In genomic region chr2:12719400-12720104, GRCh38 we compare ENCODE assay signal across 8 cellular contexts. TPM values are rescaled to one million over a fixed set of nuclear protein-coding genes. Genes with fewer than 3 reads are reported as not detected.
DNase-seq lines count a peak whose midpoint lies in the region; ATAC-seq and TF ChIP-seq lines count a peak whose summit lies in the region.

No MANE protein-coding gene starts in this region.

- intact Hi-C loops in CD4-positive, alpha-beta memory T cell (cut with micrococcal nuclease) = loop anchor here (1.0 to 10.0 kb wide), 7 partner anchors 9 to 1905 kb away; partner anchors contain the start of gene PDIA6

- no peak overlapping the region for H2AFZ ChIP-seq in OCI-LY1 (ENCODE audit: low read length)

- H3K4me2 ChIP-seq in OCI-LY1 (ENCODE audit: low read length) = peak overlapping the region; percentile 88

- peaks cover 0 to 2% of the 10 kb centered on the region in 2 donors for H3K27me3 Mint-ChIP-seq in CD4-positive, alpha-beta memory T cell
- H3K27me3 Mint-ChIP-seq in neural crest cell (ENCODE audit: low read depth) = no peaks in the 10 kb centered on the region

- CTCF ChIA-PET in CD4-positive, alpha-beta memory T cell (lab: Charles Lee; ENCODE audit: partially characterized antibody) = interaction anchor here (0.7 to 9.8 kb wide), 5 partner anchors 9 to 289 kb away, joined by 3 to 237 read pairs (median 12); no protein-coding TSS in a partner anchor

- POLR2A ChIA-PET in CD4-positive, alpha-beta memory T cell (lab: Charles Lee; ENCODE audit: partially characterized antibody) = interaction anchor here (0.7 to 3.2 kb wide), 6 partner anchors 10 to 211 kb away, joined by 3 to 31 read pairs (median 20); no protein-coding TSS in a partner anchor

- H3K4me1 Mint-ChIP-seq in CD4-positive, alpha-beta memory T cell = peaks cover 40 to 86% (median 57%) of the 10 kb centered on the region in 4 donors
- peaks cover 68% of the 10 kb centered on the region for H3K4me1 Mint-ChIP-seq in neural crest cell

- ATAC-seq in HG03039 (IDR thresholded peaks at IDR 0.05; ENCODE audit: unreplicated experiment) (no peak), GM18520 (IDR thresholded peaks at IDR 0.05; ENCODE audit: unreplicated experiment) (no peak)

- no peak for TF ChIP-seq CTCF in OCI-LY1 (IDR thresholded peaks at IDR 0.05; ENCODE audit: low read length)
- no peak for TF ChIP-seq CTCF in neural crest cell (conservative IDR thresholded peaks at IDR 0.05)

- no peaks in the 10 kb centered on the region for H3K9me3 ChIP-seq in CD4-positive, alpha-beta memory T cell (ENCODE audit: control insufficient read depth in 1 of 2, low read length in 2 of 2)
- H3K9me3 ChIP-seq in OCI-LY1 (ENCODE audit: low read length) = no peaks in the 10 kb centered on the region
- no peaks in the 10 kb centered on the region for H3K9me3 ChIP-seq in effector memory CD4-positive, alpha-beta T cell (ENCODE audit: control insufficient read depth, low read length)

- no peak for DNase-seq in CD4-positive, alpha-beta memory T cell
- no peak for DNase-seq in effector memory CD4-positive, alpha-beta T cell
- no peak for DNase-seq in neural crest cell (ENCODE audit: low read depth, low spot score)
- no peak for DNase-seq in HUDEP-2 (lab: John Stamatoyannopoulos, UW; ENCODE audit: unreplicated experiment in 76 of 76)
- no peak for DNase-seq in germinal center (ENCODE audit: low spot score)

- H3K36me3 Mint-ChIP-seq in CD4-positive, alpha-beta memory T cell = peaks cover 30 to 74% of the 10 kb centered on the region in 2 donors
- peaks cover 9% of the 10 kb centered on the region for H3K36me3 Mint-ChIP-seq in neural crest cell (ENCODE audit: low read depth)

- peaks cover 18% of the 10 kb centered on the region for H3K36me3 ChIP-seq in CD4-positive, alpha-beta memory T cell (ENCODE audit: insufficient read depth, low read length)
- H3K36me3 ChIP-seq in OCI-LY1 (ENCODE audit: insufficient read depth, low read length) = peaks cover 53% of the 10 kb centered on the region
- peaks cover 16% of the 10 kb centered on the region for H3K36me3 ChIP-seq in effector memory CD4-positive, alpha-beta T cell (ENCODE audit: control insufficient read depth, insufficient read depth, low read length)

- H3K79me2 ChIP-seq in OCI-LY1 (ENCODE audit: insufficient read depth, low read length) = peaks cover 71% of the 10 kb centered on the region

- no peaks in the 10 kb centered on the region for H4K20me1 ChIP-seq in OCI-LY1 (ENCODE audit: insufficient read depth, low read length)

- peak overlapping the region; percentile 92 to 98 (median 96) for H3K27ac Mint-ChIP-seq in CD4-positive, alpha-beta memory T cell
- H3K27ac Mint-ChIP-seq in neural crest cell (ENCODE audit: unreplicated experiment) = peak overlapping the region; percentile 95

- H3K27ac ChIP-seq in CD4-positive, alpha-beta memory T cell (ENCODE audit: low read depth, low read length) = peak overlapping the region; percentile 84
- H3K27ac ChIP-seq in OCI-LY1 (ENCODE audit: low read depth, low read length, poor library complexity, severe bottlenecking) = peak overlapping the region; percentile 83
- H3K27ac ChIP-seq in effector memory CD4-positive, alpha-beta T cell (ENCODE audit: insufficient read depth, low read length, poor library complexity, severe bottlenecking) = peak overlapping the region; percentile 78

- H3F3A ChIP-seq in OCI-LY1 (ENCODE audit: insufficient read depth, low read length) = no peaks in the 10 kb centered on the region

- H3K4me1 ChIP-seq in CD4-positive, alpha-beta memory T cell (ENCODE audit: insufficient read depth, low read length) = peaks cover 55% of the 10 kb centered on the region
- H3K4me1 ChIP-seq in OCI-LY1 (ENCODE audit: insufficient read depth, low read length, severe bottlenecking) = peaks cover 57% of the 10 kb centered on the region
- peaks cover 34% of the 10 kb centered on the region for H3K4me1 ChIP-seq in effector memory CD4-positive, alpha-beta T cell (ENCODE audit: control insufficient read depth, insufficient read depth, low read length, poor library complexity, severe bottlenecking)

- peak overlapping the region; percentile 97 to 100 (median 99) for H3K4me3 Mint-ChIP-seq in CD4-positive, alpha-beta memory T cell
- peak overlapping the region; percentile 98 for H3K4me3 Mint-ChIP-seq in neural crest cell

- H3K27me3 ChIP-seq in CD4-positive, alpha-beta memory T cell (ENCODE audit: insufficient read depth, low read length) = no peaks in the 10 kb centered on the region
- H3K27me3 ChIP-seq in OCI-LY1 (ENCODE audit: insufficient read depth, low read length) = no peaks in the 10 kb centered on the region
- H3K27me3 ChIP-seq in effector memory CD4-positive, alpha-beta T cell (replicated peaks; ENCODE audit: control insufficient read depth, insufficient read depth, low read length, poor library complexity, severe bottlenecking) = no peaks in the 10 kb centered on the region

- H3K4me3 ChIP-seq in CD4-positive, alpha-beta memory T cell (ENCODE audit: low read length in 2 of 2) = peak overlapping the region; percentile 78 to 96
- peak overlapping the region; percentile 91 for H3K4me3 ChIP-seq in OCI-LY1 (ENCODE audit: low read depth, low read length, poor library complexity, severe bottlenecking)
- H3K4me3 ChIP-seq in effector memory CD4-positive, alpha-beta T cell (ENCODE audit: insufficient read depth, low read depth, low read length, poor library complexity, severe bottlenecking) = peak overlapping the region; percentile 94

- H3K9ac ChIP-seq in OCI-LY1 (ENCODE audit: low read length) = peak overlapping the region; percentile 93

- peaks cover 0 to 2% (median 0%) of the 10 kb centered on the region in 8 donors for H3K9me3 Mint-ChIP-seq in CD4-positive, alpha-beta memory T cell
- no peaks in the 10 kb centered on the region for H3K9me3 Mint-ChIP-seq in neural crest cell

- no peaks in the 10 kb centered on the region for H3K9me2 ChIP-seq in OCI-LY1 (ENCODE audit: low read depth, low read length)

RNA-seq across cellular contexts. Expression of gene TRIB2, which starts 2.8 kb away (rescaled TPM):
- total RNA-seq in CD4-positive, alpha-beta memory T cell = 100 to 1,000 TPM; 123 to 126 TPM
- 10 to 100 TPM; 73.8 to 79.0 TPM for polyA plus RNA-seq in CD4-positive, alpha-beta memory T cell
- 73.6 and 74.3 TPM in 2 replicates for total RNA-seq in neural crest cell
